ENCODE assay signal across 30 cellular contexts in the genomic region with DNA sequence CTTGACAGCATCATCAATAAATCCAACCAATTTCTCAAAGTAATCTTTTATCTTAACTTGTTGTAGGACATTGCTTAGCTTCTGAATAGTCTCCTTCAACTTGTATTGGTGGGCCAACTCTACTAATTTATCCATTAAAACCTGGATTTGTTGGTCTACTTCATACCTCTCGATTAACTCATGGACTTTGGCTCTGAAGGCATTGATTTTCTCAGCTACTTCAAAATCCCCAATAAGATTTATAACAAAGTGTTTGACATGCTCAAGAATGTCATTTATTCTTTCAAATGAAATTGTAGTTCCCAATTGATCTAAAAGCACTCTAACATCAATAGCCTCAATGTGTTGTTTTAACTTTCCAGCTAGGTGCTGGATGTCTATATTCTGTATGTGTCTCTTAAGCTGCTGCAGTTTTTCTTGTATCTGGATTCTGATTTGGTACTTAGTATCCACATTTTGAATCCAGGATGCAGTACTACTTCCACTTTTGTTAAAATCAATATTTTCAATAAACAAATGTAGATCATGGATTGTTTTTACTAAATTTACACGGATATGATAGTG. TPM values are rescaled to one million over a fixed set of nuclear protein-coding genes. Genes with fewer than 3 reads are reported as not detected.
"Had no signal": no experiment of that assay in that cellular context is flagged by ENCODE, and none has a peak within 500 bp of the region (broad histone marks: within the 10 kb centered on the region; RNA-seq: fewer than 3 reads in every experiment).

No MANE protein-coding gene starts in this region.

- ATAC-seq: effector memory CD8-positive, alpha-beta T cell; esophagus mucosa; foreskin keratinocyte; gastrocnemius medialis; gastroesophageal sphincter; heart left ventricle; heart right ventricle had no signal

- H3K4me1 ChIP-seq: colonic mucosa, esophagus muscularis mucosa, esophagus squamous epithelium, foreskin keratinocyte, heart left ventricle had no signal

- H3K9me3 ChIP-seq: colonic mucosa, esophagus muscularis mucosa, esophagus squamous epithelium, gastrocnemius medialis, heart left ventricle, heart right ventricle had no signal

- FAIRE-seq: colon, endometrium, endothelial cell of umbilical vein, frontal cortex had no signal

- H3K27me3 ChIP-seq: colonic mucosa, esophagus muscularis mucosa, esophagus squamous epithelium, gastrocnemius medialis, gastroesophageal sphincter, heart left ventricle had no signal

- H3K4me3 ChIP-seq: colonic mucosa, coronary artery, dorsolateral prefrontal cortex, esophagus muscularis mucosa, esophagus squamous epithelium, gastrocnemius medialis, gastroesophageal sphincter, heart left ventricle, heart right ventricle had no signal

- DNase-seq: colonic mucosa; cortex of kidney; dermis blood vessel endothelial cell; dorsolateral prefrontal cortex; effector CD4-positive, alpha-beta T cell; effector CD8-positive, alpha-beta T cell; effector memory CD4-positive, alpha-beta T cell; effector memory CD8-positive, alpha-beta T cell; endodermal cell; erythroblast; esophagus squamous epithelium; foreskin fibroblast; foreskin keratinocyte; foreskin melanocyte; gastrocnemius medialis; glutamatergic neuron; head of caudate nucleus; heart left ventricle; heart right ventricle had no signal

- H3K27ac ChIP-seq: colonic mucosa, coronary artery, dorsolateral prefrontal cortex, epithelial cell of prostate, esophagus muscularis mucosa, esophagus squamous epithelium, foreskin keratinocyte, gastroesophageal sphincter, heart left ventricle, heart right ventricle had no signal

- H3K36me3 ChIP-seq: colonic mucosa, esophagus squamous epithelium, gastrocnemius medialis, gastroesophageal sphincter had no signal

RNA-seq across cellular contexts. Expression of gene APOB, which starts 34.1 kb away (rescaled TPM):
- total RNA-seq: epithelial cell of proximal tubule, foreskin keratinocyte had no signal
- polyA plus RNA-seq: fibroblast of lung, foreskin keratinocyte had no signal
